ENCODE assay signal across 18 cellular contexts in genomic region chr9:112226091-112226490, GRCh38. TPM values are rescaled to one million over a fixed set of nuclear protein-coding genes. Genes with fewer than 3 reads are reported as not detected.
A peak's percentile ranks its signal among the peaks of the same experiment; 100 is the strongest.
DNase-seq lines count a peak whose midpoint lies in the region; ATAC-seq and TF ChIP-seq lines count a peak whose summit lies in the region.
"Had no signal": no experiment of that assay in that cellular context is flagged by ENCODE, and none has a peak within 500 bp of the region (broad histone marks: within the 10 kb centered on the region; RNA-seq: fewer than 3 reads in every experiment).

No MANE protein-coding gene starts in this region.

- H3K4me3 ChIP-seq in trophoblast cell (ENCODE audit: low read depth, low read length), result no peak overlapping the region
- H3K4me3 ChIP-seq in adrenal gland, result no peak overlapping the region
- H3K4me3 ChIP-seq: BLaER1 had no signal

- no peaks in the 10 kb centered on the region for H3K79me1 ChIP-seq in trophoblast cell (ENCODE audit: low read length)

- H3K18ac ChIP-seq in trophoblast cell (ENCODE audit: low read length), result no peak overlapping the region

- H3K79me2 ChIP-seq in trophoblast cell (ENCODE audit: control insufficient read depth, insufficient read depth, low read length, poor library complexity), result no peaks in the 10 kb centered on the region

- H3K23ac ChIP-seq in trophoblast cell (ENCODE audit: low read length), result no peak overlapping the region

- H3K27ac ChIP-seq in trophoblast cell (ENCODE audit: low read depth, low read length) (no peak overlapping the region), adrenal gland (no peak overlapping the region)
- H3K27ac ChIP-seq: BLaER1 had no signal

- H3K27ac Mint-ChIP-seq in activated naive CD8-positive, alpha-beta T cell, result peak overlapping the region; percentile 41
- H3K27ac Mint-ChIP-seq in activated naive CD8-positive, alpha-beta T cell treated with anti-CD3 and anti-CD28 coated beads, Interleukin-2, amount 50 U/mL, for 24 hours, result no peak overlapping the region
- H3K27ac Mint-ChIP-seq in HFFc6 (0 out of 2 replicates have a peak overlapping the region, but pooled peaks have one; percentile 31), T-helper 17 cell (peak overlapping the region; percentile 69)

- DNase-seq in activated naive CD8-positive, alpha-beta T cell treated with anti-CD3 and anti-CD28 coated beads, Interleukin-2, amount 50 U/mL, for 24 hours, result no peak
- no peak for DNase-seq in HFFc6
- DNase-seq in T-helper 17 cell, result no peak
- peak; percentile 23 to 73 for DNase-seq in trophoblast cell
- no peak for DNase-seq in Ammon's horn (ENCODE audit: low spot score)
- no peak for DNase-seq in adrenal gland
- DNase-seq in GDM1 (lab: John Stamatoyannopoulos, UW), result no peak
- DNase-seq: AML-193; CD4-positive, alpha-beta memory T cell; DMS153; DMS79; GF-D8; GOT3; H7 had no signal

- no peaks in the 10 kb centered on the region for H3K9me3 Mint-ChIP-seq in activated naive CD8-positive, alpha-beta T cell (ENCODE audit: low read depth)
- no peaks in the 10 kb centered on the region for H3K9me3 Mint-ChIP-seq in activated naive CD8-positive, alpha-beta T cell treated with anti-CD3 and anti-CD28 coated beads, Interleukin-2, amount 50 U/mL, for 24 hours
- H3K9me3 Mint-ChIP-seq in HFFc6, result no peaks in the 10 kb centered on the region
- H3K9me3 Mint-ChIP-seq: CD14-positive monocyte; CD4-positive, alpha-beta memory T cell had no signal

- intact Hi-C loops in adrenal gland (cut with DNase I), result no loop called here

- H3K36me3 ChIP-seq in trophoblast cell (ENCODE audit: control insufficient read depth in 1 of 2, insufficient read depth in 2 of 2, low read length in 2 of 2) (peaks cover 8 to 18% of the 10 kb centered on the region in 2 experiments), adrenal gland (replicated peaks in 1 of 2) (peaks cover 0 to 21% of the 10 kb centered on the region in 2 donors)

- no peak overlapping the region for H2BK120ac ChIP-seq in trophoblast cell (ENCODE audit: insufficient read depth, low read length, poor library complexity)

- no peak overlapping the region for H2BK5ac ChIP-seq in trophoblast cell (ENCODE audit: low read depth, low read length, poor library complexity)

- H4K12ac ChIP-seq in trophoblast cell (ENCODE audit: low read depth, low read length), result no peak overlapping the region

- no peak overlapping the region for H3K9ac ChIP-seq in trophoblast cell (ENCODE audit: low read length)
- H3K9ac ChIP-seq: BLaER1 had no signal

- H2BK12ac ChIP-seq in trophoblast cell (ENCODE audit: low read length), result no peak overlapping the region

- no peak overlapping the region for H3K4ac ChIP-seq in trophoblast cell (ENCODE audit: low read depth, low read length)

- no peak overlapping the region for H4K91ac ChIP-seq in trophoblast cell (ENCODE audit: low read depth, low read length)

- peaks cover 24% of the 10 kb centered on the region for H3K36me3 Mint-ChIP-seq in activated naive CD8-positive, alpha-beta T cell
- H3K36me3 Mint-ChIP-seq in activated naive CD8-positive, alpha-beta T cell treated with anti-CD3 and anti-CD28 coated beads, Interleukin-2, amount 50 U/mL, for 24 hours (ENCODE audit: low read depth), result peaks cover 49% of the 10 kb centered on the region
- H3K36me3 Mint-ChIP-seq in HFFc6 (ENCODE audit: low read depth) (peaks cover 37% of the 10 kb centered on the region), T-helper 17 cell (ENCODE audit: low read depth) (peaks cover 17% of the 10 kb centered on the region)

- no peak overlapping the region for H3K4me2 ChIP-seq in trophoblast cell (ENCODE audit: low read length)
- H3K4me2 ChIP-seq: BLaER1 had no signal

- no peak for TF ChIP-seq CTCF in HFFc6 (IDR thresholded peaks at IDR 0.05)
- no peak for TF ChIP-seq CTCF in adrenal gland (IDR thresholded peaks at IDR 0.05)

- H3K27me3 ChIP-seq in trophoblast cell (ENCODE audit: insufficient read depth, low read length) (no peaks in the 10 kb centered on the region), adrenal gland (no peaks in the 10 kb centered on the region)
- H3K27me3 ChIP-seq: BLaER1 had no signal

- H3K4me3 Mint-ChIP-seq in activated naive CD8-positive, alpha-beta T cell, result no peak overlapping the region
- no peak overlapping the region for H3K4me3 Mint-ChIP-seq in activated naive CD8-positive, alpha-beta T cell treated with anti-CD3 and anti-CD28 coated beads, Interleukin-2, amount 50 U/mL, for 24 hours
- no peak overlapping the region for H3K4me3 Mint-ChIP-seq in HFFc6
- no peak overlapping the region for H3K4me3 Mint-ChIP-seq in T-helper 17 cell
- H3K4me3 Mint-ChIP-seq: CD14-positive monocyte; CD4-positive, alpha-beta memory T cell had no signal

- no peaks in the 10 kb centered on the region for H3K27me3 Mint-ChIP-seq in activated naive CD8-positive, alpha-beta T cell
- no peaks in the 10 kb centered on the region for H3K27me3 Mint-ChIP-seq in activated naive CD8-positive, alpha-beta T cell treated with anti-CD3 and anti-CD28 coated beads, Interleukin-2, amount 50 U/mL, for 24 hours
- H3K27me3 Mint-ChIP-seq in HFFc6 (ENCODE audit: insufficient read depth) (no peaks in the 10 kb centered on the region), T-helper 17 cell (no peaks in the 10 kb centered on the region)
- H3K27me3 Mint-ChIP-seq: CD4-positive, alpha-beta memory T cell had no signal

- no CpG with 5 or more reads among the region's 3 CpGs for WGBS in trophoblast cell (ENCODE audit: extremely low coverage, insufficient coverage, insufficient read length)
- WGBS in adrenal gland, 4 donors, result 91 to 95% (median 93%) methylated on average over 3 of the region's 3 CpGs

- ATAC-seq in activated naive CD8-positive, alpha-beta T cell treated with anti-CD3 and anti-CD28 coated beads, Interleukin-2, amount 50 U/mL, for 24 hours, result no peak
- no peak for ATAC-seq in T-helper 17 cell
- ATAC-seq: HCT116 had no signal

- H2AFZ ChIP-seq in trophoblast cell (ENCODE audit: insufficient read depth, low read length, poor library complexity), result no peak overlapping the region

- TF ChIP-seq POLR2A in adrenal gland (IDR thresholded peaks at IDR 0.05), result no peak

- no peak overlapping the region for H3K14ac ChIP-seq in trophoblast cell (ENCODE audit: low read length)

- peaks cover 1% of the 10 kb centered on the region for H3K4me1 Mint-ChIP-seq in activated naive CD8-positive, alpha-beta T cell (ENCODE audit: low read depth)
- no peaks in the 10 kb centered on the region for H3K4me1 Mint-ChIP-seq in activated naive CD8-positive, alpha-beta T cell treated with anti-CD3 and anti-CD28 coated beads, Interleukin-2, amount 50 U/mL, for 24 hours
- peaks cover 30% of the 10 kb centered on the region for H3K4me1 Mint-ChIP-seq in HFFc6 (ENCODE audit: low read depth)
- H3K4me1 Mint-ChIP-seq in T-helper 17 cell, result peaks cover 16% of the 10 kb centered on the region
- H3K4me1 Mint-ChIP-seq: CD14-positive monocyte had no signal

- no peaks in the 10 kb centered on the region for H3K9me3 ChIP-seq in T-helper 17 cell (ENCODE audit: control insufficient read depth, low read length, poor library complexity, severe bottlenecking)
- no peaks in the 10 kb centered on the region for H3K9me3 ChIP-seq in trophoblast cell (ENCODE audit: insufficient read depth, low read depth, low read length)
- no peaks in the 10 kb centered on the region for H3K9me3 ChIP-seq in adrenal gland (replicated peaks in 1 of 3)
- H3K9me3 ChIP-seq: BLaER1 had no signal

- H3K4me1 ChIP-seq in trophoblast cell (ENCODE audit: control insufficient read depth in 1 of 2, insufficient read depth in 2 of 2, low read length in 2 of 2), result no peaks in the 10 kb centered on the region
- H3K4me1 ChIP-seq in adrenal gland (replicated peaks in 1 of 2), result no peaks in the 10 kb centered on the region
- H3K4me1 ChIP-seq: BLaER1 had no signal

- no peak overlapping the region for H4K8ac ChIP-seq in trophoblast cell (ENCODE audit: low read depth, low read length)

- no peak overlapping the region for H2AK5ac ChIP-seq in trophoblast cell (ENCODE audit: low read length)

RNA-seq across cellular contexts. Expression of gene SUSD1, which starts 51.0 kb away (rescaled TPM):
- total RNA-seq in HFFc6 (2021; fragmentation: NEBNext Ultra II Directional; extraction: Animal tissue kit (Norgen Biotek cat#: 25700)), result 1 to 10 TPM; 3.5 to 9.4 (median 8.2) TPM
- 10 to 100 TPM; 11.8 to 23.7 TPM for total RNA-seq in T-helper 17 cell
- polyA plus RNA-seq in trophoblast cell (2013), result 15.6 TPM in 2 replicates
- 10 to 100 TPM; 13.9 to 37.0 (median 23.3) TPM for total RNA-seq in adrenal gland
- polyA plus RNA-seq in adrenal gland, result 10 to 100 TPM in 1 of 3 donors, 1 to 10 TPM in 2; 4.7 to 18.5 (median 5.0) TPM

Comparison
In these comparisons a context has a peak if more than half of its experiments do, and no peak if none do; other contexts are left out.
1. DNase-seq: peak in trophoblast cell (2 of 2); none in activated naive CD8-positive, alpha-beta T cell treated with anti-CD3 and anti-CD28 coated beads, Interleukin-2, amount 50 U/mL, for 24 hours (single experiment), HFFc6 (single experiment), T-helper 17 cell (0 of 3), Ammon's horn (single experiment), adrenal gland (0 of 7) and GDM1 (single experiment).